7 cellular contexts compared by ENCODE assay signal in genomic region chr5:99004960-99005359, GRCh38.
A peak's percentile ranks its signal among the peaks of the same experiment; 100 is the strongest.
DNase-seq lines count a peak whose midpoint lies in the region; ATAC-seq, FAIRE-seq and TF ChIP-seq lines count a peak whose summit lies in the region.

No MANE protein-coding gene starts in this region.

- no peak overlapping the region for H3K27ac ChIP-seq in kidney (ENCODE audit: low read depth in 2 of 2, low read length in 2 of 2)

- peak; percentile 100 for ATAC-seq in GM18867 (IDR thresholded peaks at IDR 0.05; ENCODE audit: unreplicated experiment)
- peak; percentile 99 for ATAC-seq in GM21526 (IDR thresholded peaks at IDR 0.05; ENCODE audit: low FRiP score, unreplicated experiment)
- peak; percentile 100 for ATAC-seq in HG03378 (IDR thresholded peaks at IDR 0.05; ENCODE audit: unreplicated experiment)

- H3K4me3 ChIP-seq in kidney (ENCODE audit: low read length in 2 of 2) = no peak overlapping the region

- intact Hi-C loops in kidney (cut with DNase I) = no loop called here

- no peak for FAIRE-seq in kidney (lab: Jason Lieb, UNC)

- no peaks in the 10 kb centered on the region for H3K4me1 ChIP-seq in kidney (ENCODE audit: control insufficient read depth in 1 of 2, insufficient read depth in 1 of 2, low read depth in 1 of 2, low read length in 2 of 2)

- no peaks in the 10 kb centered on the region for H3K9me3 ChIP-seq in kidney (ENCODE audit: control insufficient read depth in 1 of 2, low read length in 2 of 2)

- DNase-seq in kidney tubule cell (ENCODE audit: low spot score) (peak; percentile 62), kidney (no peak), AG20443 (ENCODE audit: low spot score) (no peak), NK-92 (lab: John Stamatoyannopoulos, UW; ENCODE audit: unreplicated experiment) (no peak)

- no peak overlapping the region for H3K9ac ChIP-seq in kidney (ENCODE audit: low read length in 2 of 2)

- TF ChIP-seq CTCF in kidney (IDR thresholded peaks at IDR 0.05; ENCODE audit: borderline replicate concordance, extremely low read depth, insufficient read depth) = no peak

- H3K36me3 ChIP-seq in kidney (ENCODE audit: control insufficient read depth in 1 of 2, insufficient read depth in 2 of 2, low read length in 2 of 2) = no peaks in the 10 kb centered on the region
